Comparison of ENCODE assay signal across 27 cellular contexts in genomic region chr10:2760736-2761135, GRCh38.
"Had no signal": no experiment of that assay in that cellular context is flagged by ENCODE, and none has a peak within 500 bp of the region (broad histone marks: within the 10 kb centered on the region; RNA-seq: fewer than 3 reads in every experiment).

No MANE protein-coding gene starts in this region.

- H3K4me3 ChIP-seq: adrenal gland, body of pancreas, colonic mucosa, esophagus squamous epithelium, left ventricle myocardium inferior, psoas muscle, sigmoid colon, vagina had no signal

- H3K27ac ChIP-seq: adrenal gland, body of pancreas, colonic mucosa, epithelial cell of prostate, esophagus squamous epithelium, left ventricle myocardium inferior, parathyroid adenoma, psoas muscle, sigmoid colon, vagina, VCaP had no signal

- H3K36me3 ChIP-seq: adrenal gland, colonic mucosa, esophagus squamous epithelium, left ventricle myocardium inferior, sigmoid colon, vagina had no signal

- H3K27me3 ChIP-seq: adrenal gland, colonic mucosa, esophagus squamous epithelium, sigmoid colon, vagina had no signal

- H3K4me1 ChIP-seq: adrenal gland, body of pancreas, colonic mucosa, esophagus squamous epithelium, left ventricle myocardium inferior, parathyroid adenoma, psoas muscle, sigmoid colon, vagina had no signal

- H3K9me3 ChIP-seq: adrenal gland, body of pancreas, colonic mucosa, esophagus squamous epithelium, left ventricle myocardium inferior, psoas muscle, vagina had no signal

- H2AFZ ChIP-seq: parathyroid adenoma had no signal

- H3K9ac ChIP-seq: parathyroid adenoma had no signal

- DNase-seq: activated CD4-positive, alpha-beta T cell treated with anti-CD3 and anti-CD28 coated beads for 48 hours; activated CD4-positive, alpha-beta T cell treated with anti-CD3 and anti-CD28 coated beads, Interleukin-2, amount 50 U/mL, for 48 hours; activated CD8-positive, alpha-beta memory T cell treated with anti-CD3 and anti-CD28 coated beads for 24 hours; activated effector memory CD4-positive, alpha-beta T cell treated with Interleukin-2 at 50 U/mL for 16 hours; activated naive CD4-positive, alpha-beta T cell treated with Interleukin-2 at 50 U/mL for 16 hours; activated naive CD8-positive, alpha-beta T cell treated with anti-CD3 and anti-CD28 coated beads for 36 hours; adrenal gland; aorta; body of pancreas; colonic mucosa; effector CD8-positive, alpha-beta T cell; esophagus squamous epithelium; glutamatergic neuron; left ventricle myocardium inferior; naive thymus-derived CD8-positive, alpha-beta T cell; psoas muscle; sigmoid colon; small intestine; stimulated activated CD4-positive, alpha-beta T cell treated with anti-CD3 and anti-CD28 coated beads, Interleukin-4, amount 100 ng/mL, for 24 hours had no signal

- ATAC-seq: body of pancreas; naive thymus-derived CD8-positive, alpha-beta T cell; psoas muscle; stimulated activated effector memory CD8-positive, alpha-beta T cell treated with anti-CD3 and anti-CD28 coated beads, Interleukin-12 subunit alpha, Interleukin-12 subunit beta, amount 100 ng/mL, for 72 hours had no signal

- FAIRE-seq: endometrium, frontal cortex, islet of Langerhans, small intestine had no signal

- H3K79me2 ChIP-seq: parathyroid adenoma had no signal
